Comparison of ENCODE assay signal across 12 cellular contexts in genomic region chr3:112774293-112774926, GRCh38.
DNase-seq lines count a peak whose midpoint lies in the region; ATAC-seq, FAIRE-seq and TF ChIP-seq lines count a peak whose summit lies in the region.
"Had no signal": no experiment of that assay in that cellular context is flagged by ENCODE, and none has a peak within 500 bp of the region (broad histone marks: within the 10 kb centered on the region; RNA-seq: fewer than 3 reads in every experiment).

No MANE protein-coding gene starts in this region.

- H3K36me3 ChIP-seq in MG63 (no peaks in the 10 kb centered on the region), bronchial epithelial cell (ENCODE audit: control insufficient read depth, insufficient read depth, low read length) (no peaks in the 10 kb centered on the region), aorta (ENCODE audit: control insufficient read depth in 1 of 2, insufficient read depth in 2 of 2, low read length in 1 of 2) (no peaks in the 10 kb centered on the region), HepG2 (replicated peaks in 1 of 2; ENCODE audit: control insufficient read depth in 1 of 2, insufficient read depth in 2 of 2, low read length in 2 of 2) (no peaks in the 10 kb centered on the region)

- TF ChIP-seq POLR2A in HepG2 (IDR thresholded peaks at IDR 0.05; ENCODE audit: insufficient read depth in 1 of 2, low read depth in 2 of 2, low read length in 2 of 2), result no peak

- H3K27me3 ChIP-seq in MG63, result no peaks in the 10 kb centered on the region
- H3K27me3 ChIP-seq in bronchial epithelial cell (ENCODE audit: control insufficient read depth, insufficient read depth, low read length), result no peaks in the 10 kb centered on the region
- H3K27me3 ChIP-seq in aorta (ENCODE audit: control insufficient read depth in 1 of 2, insufficient read depth in 2 of 2, low read length in 1 of 2), result no peaks in the 10 kb centered on the region
- no peaks in the 10 kb centered on the region for H3K27me3 ChIP-seq in HepG2 (ENCODE audit: control insufficient read depth in 1 of 2, insufficient read depth in 2 of 2, low read length in 2 of 2)

- TF ChIP-seq RAD21 in HepG2 (CRISPR knock-in tag; IDR thresholded peaks at IDR 0.05), result no peak

- H3K27ac ChIP-seq in aorta (ENCODE audit: low read depth in 1 of 2, low read length in 2 of 2) (no peak overlapping the region), HepG2 (ENCODE audit: extremely low read length, insufficient read depth, low read length) (no peak overlapping the region)
- H3K27ac ChIP-seq: dorsolateral prefrontal cortex had no signal

- no peak overlapping the region for H3K4me2 ChIP-seq in HepG2 (ENCODE audit: low read depth, low read length)

- no peak for TF ChIP-seq EP300 in HepG2 (IDR thresholded peaks at IDR 0.05; ENCODE audit: low read depth in 2 of 2, low read length in 2 of 2)
- no peak for TF ChIP-seq EP300 in HepG2 (CRISPR knock-in tag; IDR thresholded peaks at IDR 0.05; ENCODE audit: borderline replicate concordance)

- peaks cover 16% of the 10 kb centered on the region for H3K36me3 Mint-ChIP-seq in Calu3 (ENCODE audit: insufficient read depth, unreplicated experiment)
- H3K36me3 Mint-ChIP-seq in natural killer cell, result no peaks in the 10 kb centered on the region

- no peaks in the 10 kb centered on the region for H3K9me3 Mint-ChIP-seq in Calu3 (ENCODE audit: low read depth, unreplicated experiment)
- H3K9me3 Mint-ChIP-seq in natural killer cell, result no peaks in the 10 kb centered on the region
- H3K9me3 Mint-ChIP-seq: activated T-cell treated with anti-CD3 and anti-CD28 coated beads, Interleukin-2, amount 50 U/mL, for 72 hours had no signal

- DNase-seq in Calu3, result peak; percentile 42
- peak; percentile 73 for DNase-seq in MG63
- DNase-seq in bronchial epithelial cell (ENCODE audit: low read depth), result peak; percentile 95
- DNase-seq in natural killer cell, result no peak
- DNase-seq in aorta, result no peak
- no peak for DNase-seq in HepG2 (ENCODE audit: low spot score)
- DNase-seq in H4 (ENCODE audit: low spot score), result no peak
- DNase-seq in NCI-H446 treated with DMSO at 0.1 percent for 48 hours (lab: John Stamatoyannopoulos, UW), result no peak
- DNase-seq: activated T-cell treated with anti-CD3 and anti-CD28 coated beads, Interleukin-2, amount 50 U/mL, for 72 hours; dorsolateral prefrontal cortex; GF-D8; psoas muscle had no signal

- no peak for TF ChIP-seq CTCF in Calu3 (IDR thresholded peaks at IDR 0.05; ENCODE audit: unreplicated experiment)
- no peak for TF ChIP-seq CTCF in bronchial epithelial cell (IDR thresholded peaks at IDR 0.05; ENCODE audit: insufficient read depth, low read length, severe bottlenecking)
- no peak for TF ChIP-seq CTCF in natural killer cell (IDR thresholded peaks at IDR 0.05)
- no peak for TF ChIP-seq CTCF in HepG2 (CRISPR knock-in tag; IDR thresholded peaks at IDR 0.05)

- no peaks in the 10 kb centered on the region for H4K20me1 ChIP-seq in HepG2 (ENCODE audit: insufficient read depth, low read length)

- FAIRE-seq in bronchial epithelial cell (lab: Jason Lieb, UNC), result no peak
- FAIRE-seq in HepG2 (lab: Jason Lieb, UNC), result no peak

- H3K4me3 ChIP-seq in MG63 (no peak overlapping the region), bronchial epithelial cell (ENCODE audit: low read depth, low read length) (no peak overlapping the region), aorta (ENCODE audit: low read length in 2 of 2) (no peak overlapping the region), HepG2 (replicated peaks in 1 of 3; ENCODE audit: insufficient read depth in 1 of 3, low read depth in 2 of 3, low read length in 3 of 3) (no peak overlapping the region)
- H3K4me3 ChIP-seq: dorsolateral prefrontal cortex, psoas muscle had no signal

- H3K4me1 Mint-ChIP-seq in Calu3 (ENCODE audit: low read depth, unreplicated experiment) (peaks cover 29% of the 10 kb centered on the region), natural killer cell (peaks cover 16 to 22% of the 10 kb centered on the region in 2 donors)

- H3K4me3 Mint-ChIP-seq in Calu3 (ENCODE audit: low read depth, unreplicated experiment) (peak overlapping the region; percentile 20), natural killer cell (peak overlapping the region; percentile 41)

- 70 to 84% methylated on average over 6 of the region's 6 CpGs for WGBS in aorta, 2 donors
- 20% methylated on average over 6 of the region's 6 CpGs for WGBS in HepG2 (ENCODE audit: low lambda C conversion rate)

- POLR2A ChIA-PET in HepG2 (lab: Yijun Ruan, JAX), result no interaction called here

- in situ Hi-C loops in HepG2 (cut with HindIII; ENCODE audit: extremely low pct_ligation_motif_present, low pct_unique_long_range_greater_than_20kb), result no loop called here

- no peaks in the 10 kb centered on the region for H3K79me2 ChIP-seq in HepG2 (ENCODE audit: insufficient read depth, low read length)

- ATAC-seq in natural killer cell (peak; percentile 8 to 54 (median 22)), aorta (ENCODE audit: low FRiP score) (no peak), HepG2 (no peak)

- CTCF ChIA-PET in Calu3 (lab: Charles Lee) (interaction anchor here (0.6 to 1.5 kb wide), 3 partner anchors 27 to 92 kb away, joined by 3 to 9 read pairs (median 5); no protein-coding TSS in a partner anchor), HepG2 (lab: Yijun Ruan, JAX; ENCODE audit: low intra/inter-chr PET ratio, low total read pairs) (no interaction called here)

- peak overlapping the region; percentile 90 for H3K27ac Mint-ChIP-seq in Calu3 (ENCODE audit: unreplicated experiment)
- peak overlapping the region; percentile 50 to 61 for H3K27ac Mint-ChIP-seq in natural killer cell
- H3K27ac Mint-ChIP-seq: activated T-cell treated with anti-CD3 and anti-CD28 coated beads, Interleukin-2, amount 50 U/mL, for 72 hours had no signal

- BruUV-seq in Calu3 (replicated peaks; lab: Mats Ljungman, UMichigan), result no TSS peak
- no TSS peak for BruUV-seq in HepG2 (replicated peaks; lab: Mats Ljungman, UMichigan)

- intact Hi-C loops in Calu3 (cut with micrococcal nuclease; ENCODE audit: unreplicated experiment), result loop anchor here (5.0 kb wide), 1 partner anchor 42 kb away; no protein-coding TSS in a partner anchor
- intact Hi-C loops in natural killer cell (cut with micrococcal nuclease), result no loop called here
- intact Hi-C loops in aorta (cut with DNase I), result no loop called here
- intact Hi-C loops in HepG2 (cut with micrococcal nuclease; ENCODE audit: unreplicated experiment), result no loop called here

- H3K27me3 Mint-ChIP-seq in Calu3 (ENCODE audit: unreplicated experiment) (no peaks in the 10 kb centered on the region), natural killer cell (ENCODE audit: low read depth in 2 of 2) (no peaks in the 10 kb centered on the region)

- no peak overlapping the region for H2AFZ ChIP-seq in HepG2 (ENCODE audit: low read length)

- H3K4me1 ChIP-seq in aorta (ENCODE audit: control insufficient read depth in 1 of 2, insufficient read depth in 2 of 2, low read length in 2 of 2), result no peaks in the 10 kb centered on the region
- no peaks in the 10 kb centered on the region for H3K4me1 ChIP-seq in HepG2 (ENCODE audit: insufficient read depth, low read length)
- H3K4me1 ChIP-seq: psoas muscle had no signal

- H3K9me3 ChIP-seq in MG63 (no peaks in the 10 kb centered on the region), aorta (ENCODE audit: control insufficient read depth, low read length) (no peaks in the 10 kb centered on the region), HepG2 (ENCODE audit: low read length) (no peaks in the 10 kb centered on the region)
- H3K9me3 ChIP-seq: psoas muscle had no signal

- no peak overlapping the region for H3K9ac ChIP-seq in HepG2 (ENCODE audit: insufficient read depth, low read depth, low read length)

TF ChIP-seq in HepG2, 621 proteins besides CTCF, POLR2A, EP300 and RAD21:
- TF ChIP-seq ZNF614 (CRISPR knock-in tag; IDR thresholded peaks at IDR 0.05; ENCODE audit: borderline replicate concordance), result no peak
- TF ChIP-seq CREB1 (IDR thresholded peaks at IDR 0.05), result no peak
- no peak for TF ChIP-seq CREB1 (CRISPR knock-in tag; IDR thresholded peaks at IDR 0.05)
- TF ChIP-seq ZNF619 (CRISPR knock-in tag; IDR thresholded peaks at IDR 0.05), result no peak
- no peak for TF ChIP-seq ZNF441 (CRISPR knock-in tag; IDR thresholded peaks at IDR 0.05; ENCODE audit: borderline replicate concordance)
- no peak for TF ChIP-seq ZNF772 (CRISPR knock-in tag; IDR thresholded peaks at IDR 0.05)
- no peak for TF ChIP-seq ZNF350 (CRISPR knock-in tag; IDR thresholded peaks at IDR 0.05; ENCODE audit: borderline replicate concordance, low read depth)
- TF ChIP-seq CBX5 (CRISPR knock-in tag; IDR thresholded peaks at IDR 0.05; ENCODE audit: borderline replicate concordance), result no peak
- no peak for TF ChIP-seq ZSCAN5A (CRISPR knock-in tag; IDR thresholded peaks at IDR 0.05; ENCODE audit: borderline replicate concordance)
- no peak for TF ChIP-seq ZNF776 (CRISPR knock-in tag; IDR thresholded peaks at IDR 0.05)

Comparison
In these comparisons a context has a peak if more than half of its experiments do, and no peak if none do; other contexts are left out.
1. DNase-seq: peak in Calu3 (single experiment), MG63 (single experiment) and bronchial epithelial cell (single experiment); none in natural killer cell (single experiment), aorta (0 of 2), HepG2 (single experiment), H4 (single experiment) and NCI-H446 treated with DMSO at 0.1 percent for 48 hours (single experiment).
2. ATAC-seq: peak in natural killer cell (3 of 3); none in aorta (single experiment) and HepG2 (single experiment).